In genomic region chr1:107523061-107523460, GRCh38 we compare ENCODE assay signal across 20 cellular contexts.
"Had no signal": no experiment of that assay in that cellular context is flagged by ENCODE, and none has a peak within 500 bp of the region (broad histone marks: within the 10 kb centered on the region; RNA-seq: fewer than 3 reads in every experiment).

No MANE protein-coding gene starts in this region.

- H3K4me1 ChIP-seq: gastroesophageal sphincter, left ventricle myocardium inferior, lower lobe of right lung, right atrium auricular region had no signal

- H3K27ac ChIP-seq: esophagus squamous epithelium, gastroesophageal sphincter, left ventricle myocardium inferior, lower lobe of right lung, ovary, right atrium auricular region had no signal

- ATAC-seq: effector memory CD8-positive, alpha-beta T cell; gastroesophageal sphincter; left cardiac atrium; lower lobe of right lung had no signal

- H3K9me3 Mint-ChIP-seq: dendritic cell treated with granulocyte-macrophage colony-stimulating factor and Interleukin-4, amounts not matched to agents 40 ng/mL and 50 ng/mL, for 4 days; effector memory CD8-positive, alpha-beta T cell; memory B cell had no signal

- H3K27ac Mint-ChIP-seq: dendritic cell treated with granulocyte-macrophage colony-stimulating factor and Interleukin-4, amounts not matched to agents 40 ng/mL and 50 ng/mL, for 4 days; effector memory CD8-positive, alpha-beta T cell; memory B cell; nephron had no signal

- H3K27me3 ChIP-seq: esophagus squamous epithelium, gastroesophageal sphincter, ovary, right atrium auricular region had no signal

- H3K9me3 ChIP-seq: esophagus squamous epithelium, gastroesophageal sphincter, left ventricle myocardium inferior, lower lobe of right lung, ovary, right atrium auricular region had no signal

- H3K27me3 Mint-ChIP-seq: dendritic cell treated with granulocyte-macrophage colony-stimulating factor and Interleukin-4, amounts not matched to agents 40 ng/mL and 50 ng/mL, for 4 days; memory B cell; naive B cell had no signal

- H3K4me3 Mint-ChIP-seq: dendritic cell treated with granulocyte-macrophage colony-stimulating factor and Interleukin-4, amounts not matched to agents 40 ng/mL and 50 ng/mL, for 4 days; effector memory CD8-positive, alpha-beta T cell; memory B cell; naive B cell; nephron had no signal

- H3K36me3 ChIP-seq: esophagus squamous epithelium, gastroesophageal sphincter, left ventricle myocardium inferior, lower lobe of right lung, ovary, right atrium auricular region had no signal

- H3K36me3 Mint-ChIP-seq: memory B cell, naive B cell had no signal

- DNase-seq: effector memory CD8-positive, alpha-beta T cell; esophagus squamous epithelium; foreskin fibroblast; glutamatergic neuron; kidney; left cardiac atrium; left ventricle myocardium inferior; lower lobe of right lung; naive B cell; ovary; small intestine; stimulated activated CD4-positive, alpha-beta T cell treated with anti-CD3 and anti-CD28 coated beads, Interleukin-12 subunit alpha, Interleukin-12 subunit beta, amount 100 ng/mL, for 4 hours; stimulated activated CD4-positive, alpha-beta T cell treated with anti-CD3 and anti-CD28 coated beads, Interleukin-2, amount 100 ng/mL, for 48 hours; stimulated activated naive CD4-positive, alpha-beta T cell treated with Interleukin-2 at 50 U/mL for 16 hours; trophoblast cell had no signal

- H3K4me3 ChIP-seq: esophagus squamous epithelium, gastroesophageal sphincter, left ventricle myocardium inferior, lower lobe of right lung, ovary, right atrium auricular region had no signal
